ENCODE assay signal across 10 cellular contexts in genomic region chr14:92397140-92397815, GRCh38.
DNase-seq lines count a peak whose midpoint lies in the region; ATAC-seq and TF ChIP-seq lines count a peak whose summit lies in the region.
"Had no signal": no experiment of that assay in that cellular context is flagged by ENCODE, and none has a peak within 500 bp of the region (broad histone marks: within the 10 kb centered on the region; RNA-seq: fewer than 3 reads in every experiment).

No MANE protein-coding gene starts in this region.

- peaks cover 20% of the 10 kb centered on the region for H3K4me1 ChIP-seq in skeletal muscle satellite cell (ENCODE audit: control insufficient read depth, insufficient read depth, low read length)

- H3K27me3 Mint-ChIP-seq in nephron progenitor cell (ENCODE audit: low read depth, poor library complexity), result peaks cover 9% of the 10 kb centered on the region

- H3K4me3 ChIP-seq in skeletal muscle satellite cell (ENCODE audit: low read length), result no peak overlapping the region
- H3K4me3 ChIP-seq: ovary had no signal

- no peaks in the 10 kb centered on the region for H3K9me3 ChIP-seq in skeletal muscle satellite cell (replicated peaks; ENCODE audit: low read length)
- H3K9me3 ChIP-seq: ovary had no signal

- peaks cover 5% of the 10 kb centered on the region for H3K27me3 ChIP-seq in skeletal muscle satellite cell (ENCODE audit: control insufficient read depth, insufficient read depth, low read length)
- H3K27me3 ChIP-seq: ovary had no signal

- no peaks in the 10 kb centered on the region for H3K36me3 ChIP-seq in skeletal muscle satellite cell (ENCODE audit: insufficient read depth, low read length)
- H3K36me3 ChIP-seq: ovary had no signal

- DNase-seq in H4 (ENCODE audit: low spot score), result peak; percentile 39
- peak; percentile 81 for DNase-seq in RPMI7951 (ENCODE audit: low read depth)
- peak; percentile 69 for DNase-seq in fibroblast of peridontal ligament (ENCODE audit: extremely low read depth)
- DNase-seq in nephron progenitor cell, result no peak
- DNase-seq in SIG-M5 treated with dmso at 0.1 percent for 504 hours (lab: John Stamatoyannopoulos, UW; ENCODE audit: unreplicated experiment), result no peak
- DNase-seq in NCI-H2227 (lab: John Stamatoyannopoulos, UW; ENCODE audit: unreplicated experiment), result no peak
- DNase-seq: ovary had no signal

- peaks cover 1% of the 10 kb centered on the region for H3K9me3 Mint-ChIP-seq in nephron progenitor cell

- no peak overlapping the region for H3K9ac ChIP-seq in skeletal muscle satellite cell (ENCODE audit: low read depth, low read length)

- no peak overlapping the region for H3K27ac Mint-ChIP-seq in nephron progenitor cell

- peak overlapping the region; percentile 55 for H3K4me2 ChIP-seq in skeletal muscle satellite cell (ENCODE audit: low read length)

- peaks cover 12% of the 10 kb centered on the region for H3K4me1 Mint-ChIP-seq in nephron progenitor cell

- ATAC-seq in GM18520 (IDR thresholded peaks at IDR 0.05; ENCODE audit: unreplicated experiment), result no peak
- ATAC-seq: activated naive CD4-positive, alpha-beta T cell treated with anti-CD3 and anti-CD28 coated beads, Interleukin-2, amount 50 U/mL, for 72 hours had no signal

- no peak for TF ChIP-seq CTCF in nephron progenitor cell (IDR thresholded peaks at IDR 0.05)

- no peak overlapping the region for H3K4me3 Mint-ChIP-seq in nephron progenitor cell

- H3K36me3 Mint-ChIP-seq in nephron progenitor cell (ENCODE audit: low read depth), result no peaks in the 10 kb centered on the region
- H3K36me3 Mint-ChIP-seq: activated naive CD4-positive, alpha-beta T cell treated with anti-CD3 and anti-CD28 coated beads, Interleukin-2, amount 50 U/mL, for 72 hours had no signal

Comparison
In these comparisons a context has a peak if more than half of its experiments do, and no peak if none do; other contexts are left out.
1. DNase-seq: peak in H4 (single experiment), RPMI7951 (single experiment) and fibroblast of peridontal ligament (single experiment); none in nephron progenitor cell (single experiment), SIG-M5 treated with dmso at 0.1 percent for 504 hours (single experiment) and NCI-H2227 (single experiment).